8 cellular contexts compared by ENCODE assay signal in genomic region chr4:51831133-51831532, GRCh38. TPM values are rescaled to one million over a fixed set of nuclear protein-coding genes. Genes with fewer than 3 reads are reported as not detected.
DNase-seq lines count a peak whose midpoint lies in the region; ATAC-seq lines count a peak whose summit lies in the region.

No MANE protein-coding gene starts in this region.

- DNase-seq in activated gamma-delta T cell treated with Interleukin-2 at 50 U/mL for 16 hours, result peak; percentile 64
- DNase-seq in activated gamma-delta T cell (lab: John Stamatoyannopoulos, UW), result no peak
- DNase-seq in RPMI7951 (ENCODE audit: low read depth), result peak; percentile 48
- peak; percentile 12 to 63 (median 45) for DNase-seq in activated naive CD4-positive, alpha-beta T cell (lab: John Stamatoyannopoulos, UW)
- peak; percentile 75 for DNase-seq in Right ventricle myocardium inferior (ENCODE audit: missing footprints)
- peak; percentile 37 for DNase-seq in renal cortical epithelial cell (ENCODE audit: low read depth)

- intact Hi-C loops in Right ventricle myocardium inferior (cut with DNase I), result loop anchor here (1.0 kb wide), 1 partner anchor 195 kb away; no protein-coding TSS in a partner anchor

- ATAC-seq in HG03139 (IDR thresholded peaks at IDR 0.05; ENCODE audit: unreplicated experiment) (peak; percentile 77), Right ventricle myocardium inferior (peak; percentile 54), HG03460 (IDR thresholded peaks at IDR 0.05; ENCODE audit: unreplicated experiment) (no peak)

RNA-seq across cellular contexts. Expression of gene DCUN1D4, which starts 11.8 kb away (rescaled TPM):
- 24.6 and 25.8 TPM in 2 replicates for total RNA-seq in RPMI7951 (2014; rRNA removed; shearing (Covaris generic))
- 38.7 TPM for total RNA-seq in Right ventricle myocardium inferior
- total RNA-seq in renal cortical epithelial cell, result 48.3 and 81.4 TPM in 2 replicates
